ENCODE assay signal across 8 cellular contexts in genomic region chr5:76952795-76953536, GRCh38. TPM values are rescaled to one million over a fixed set of nuclear protein-coding genes. Genes with fewer than 3 reads are reported as not detected.
DNase-seq lines count a peak whose midpoint lies in the region; ATAC-seq and TF ChIP-seq lines count a peak whose summit lies in the region.
"Had no signal": no experiment of that assay in that cellular context is flagged by ENCODE, and none has a peak within 500 bp of the region (broad histone marks: within the 10 kb centered on the region; RNA-seq: fewer than 3 reads in every experiment).

CRHBP (plus strand) TSS chr5:76953045; CDS start chr5:76953135, 90 bp downstream.

- no peak within 1 kb of the TSS for H3K14ac ChIP-seq in IMR-90 (replicated peaks; ENCODE audit: low read depth, low read length)

- H3K23ac ChIP-seq in IMR-90 (ENCODE audit: low read depth, low read length), result no peak within 1 kb of the TSS

- no peak within 1 kb of the TSS for H3K56ac ChIP-seq in IMR-90 (ENCODE audit: extremely low read depth, insufficient read depth, low read length)

- H3K79me2 ChIP-seq in mammary epithelial cell (ENCODE audit: insufficient read depth, low read length), result no peaks in the 10 kb centered on the region

- no peak within 1 kb of the TSS for H2BK20ac ChIP-seq in IMR-90 (ENCODE audit: low read depth, low read length)

- no peak within 1 kb of the TSS for H4K8ac ChIP-seq in IMR-90 (ENCODE audit: low read depth in 2 of 2, low read length in 2 of 2)

- H3K27ac ChIP-seq in IMR-90 (ENCODE audit: insufficient read depth, low read length), result no peak within 1 kb of the TSS
- H3K27ac ChIP-seq in mammary epithelial cell (ENCODE audit: insufficient read depth, low read depth, low read length), result no peak within 1 kb of the TSS
- H3K27ac ChIP-seq in right lobe of liver, result peak within 1 kb of the TSS; percentile 31 to 69 (median 37)
- peak within 1 kb of the TSS; percentile 36 for H3K27ac ChIP-seq in substantia nigra (ENCODE audit: low read depth, low read length, poor library complexity, severe bottlenecking)

- BruUV-seq in IMR-90 (replicated peaks; lab: Mats Ljungman, UMichigan) (no TSS peak), mammary epithelial cell (replicated peaks; lab: Mats Ljungman, UMichigan) (no TSS peak)

- DNase-seq in IMR-90 (no peak), mammary epithelial cell (no peak), right lobe of liver (no peak), substantia nigra (lab: John Stamatoyannopoulos, UW) (peak in 1 of 49 donors; percentile 3), NCI-H1930 (lab: John Stamatoyannopoulos, UW) (no peak)
- DNase-seq in effector CD8-positive, alpha-beta T cell (lab: John Stamatoyannopoulos, UW), result no peak
- DNase-seq: effector CD4-positive, alpha-beta T cell had no signal

- no peak within 1 kb of the TSS for H2AK5ac ChIP-seq in IMR-90 (ENCODE audit: low read depth, low read length)

- H3K9me3 ChIP-seq in IMR-90 (ENCODE audit: control insufficient read depth, insufficient read depth, low read length) (no peaks in the 10 kb centered on the region), mammary epithelial cell (replicated peaks; ENCODE audit: insufficient read depth, low read length) (no peaks in the 10 kb centered on the region), right lobe of liver (no peaks in the 10 kb centered on the region)

- H3K27me3 ChIP-seq in IMR-90 (ENCODE audit: control insufficient read depth, insufficient read depth, low read length) (peaks cover 41% of the 10 kb centered on the region), mammary epithelial cell (ENCODE audit: insufficient read depth, low read length) (peaks cover 22% of the 10 kb centered on the region), right lobe of liver (peaks cover 0 to 14% of the 10 kb centered on the region in 2 donors)

- H4K5ac ChIP-seq in IMR-90 (ENCODE audit: low read depth, low read length), result no peak within 1 kb of the TSS

- in situ Hi-C loops in IMR-90 (cut with MboI; ENCODE audit: low sequenced_read_pairs) (no loop called here), mammary epithelial cell (cut with MboI; ENCODE audit: low sequenced_read_pairs in 2 of 2) (no loop called here)

- H2BK15ac ChIP-seq in IMR-90 (ENCODE audit: low read depth, low read length), result no peak within 1 kb of the TSS

- H3K4me2 ChIP-seq in IMR-90 (ENCODE audit: low read depth, low read length), result peak within 1 kb of the TSS; percentile 40; the same call in 1 of the 2 replicates
- peak within 1 kb of the TSS; percentile 7 for H3K4me2 ChIP-seq in mammary epithelial cell (ENCODE audit: insufficient read depth, low read depth, low read length)

- H3K4ac ChIP-seq in IMR-90 (ENCODE audit: low read depth, low read length), result no peak within 1 kb of the TSS

- no peak for TF ChIP-seq RAD21 in IMR-90 (IDR thresholded peaks at IDR 0.05; ENCODE audit: low read length)

- H3K4me3 ChIP-seq in IMR-90 (ENCODE audit: insufficient read depth, low read depth, low read length) (no peak within 1 kb of the TSS; the same call in 1 of the 2 replicates), mammary epithelial cell (replicated peaks in 1 of 3; ENCODE audit: insufficient read depth in 1 of 3, low read depth in 2 of 3, low read length in 3 of 3) (no peak within 1 kb of the TSS), right lobe of liver (peak within 1 kb of the TSS; percentile 35 to 51 (median 41))

- H3K18ac ChIP-seq in IMR-90 (ENCODE audit: low read depth, low read length), result no peak within 1 kb of the TSS

- CTCF ChIA-PET in IMR-90 (lab: Yijun Ruan, JAX) (no interaction called here), mammary epithelial cell (lab: Charles Lee; ENCODE audit: low non-redundant PET) (interaction anchor here (0.6 kb wide), 1 partner anchor 352 kb away, joined by 7 read pairs; no protein-coding TSS in a partner anchor)

- H3K36me3 ChIP-seq in IMR-90 (ENCODE audit: control insufficient read depth, insufficient read depth, low read length) (no peaks in the 10 kb centered on the region), mammary epithelial cell (ENCODE audit: insufficient read depth, low read length) (no peaks in the 10 kb centered on the region), right lobe of liver (no peaks in the 10 kb centered on the region)

- POLR2A ChIA-PET in IMR-90 (lab: Charles Lee; ENCODE audit: unreplicated experiment), result no interaction called here

- H4K20me1 ChIP-seq in IMR-90 (ENCODE audit: insufficient read depth, low read length) (no peaks in the 10 kb centered on the region), mammary epithelial cell (ENCODE audit: insufficient read depth, low read length) (no peaks in the 10 kb centered on the region)

- intact Hi-C loops in IMR-90 (cut with micrococcal nuclease), result no loop called here
- intact Hi-C loops in mammary epithelial cell (cut with micrococcal nuclease), result no loop called here
- intact Hi-C loops in right lobe of liver (cut with DNase I), result no loop called here

- H2BK120ac ChIP-seq in IMR-90 (ENCODE audit: low read depth, low read length), result no peak within 1 kb of the TSS

- TF ChIP-seq POLR2A in IMR-90 (IDR thresholded peaks at IDR 0.05; ENCODE audit: low read depth, low read length), result no peak
- TF ChIP-seq POLR2A in right lobe of liver (IDR thresholded peaks at IDR 0.05), result peak; percentile 12

- no peak within 1 kb of the TSS for H2AK9ac ChIP-seq in IMR-90 (replicated peaks; ENCODE audit: low read depth, low read length, poor library complexity)

- H3K9ac ChIP-seq in IMR-90 (ENCODE audit: low read depth, low read length) (no peak within 1 kb of the TSS), mammary epithelial cell (ENCODE audit: insufficient read depth, low read length) (no peak within 1 kb of the TSS)

- WGBS in IMR-90 (ENCODE audit: extremely low coverage in 2 of 2, insufficient read length in 1 of 2), 2 experiments, result 17% methylated on average over 8 of the region's 23 CpGs; no CpG with 5 or more reads in 1 of the 2 experiments
- WGBS in mammary epithelial cell (ENCODE audit: low coverage, missing lambda C conversion rate), result 46% methylated on average over 19 of the region's 23 CpGs
- 17% methylated on average over 18 of the region's 23 CpGs for WGBS in right lobe of liver (ENCODE audit: insufficient coverage, low coverage, low lambda C conversion rate, missing lambda C conversion rate)

- TF ChIP-seq CTCF in IMR-90 (conservative IDR thresholded peaks at IDR 0.05; ENCODE audit: low read depth, low read length), result no peak
- TF ChIP-seq CTCF in mammary epithelial cell (conservative IDR thresholded peaks at IDR 0.05 in 1 of 2, IDR thresholded peaks at IDR 0.05 in 1 of 2; ENCODE audit: extremely low read depth in 1 of 2, insufficient read depth in 1 of 2, low read depth in 1 of 2, low read length in 2 of 2), result no peak
- no peak for TF ChIP-seq CTCF in right lobe of liver (IDR thresholded peaks at IDR 0.05)

- H3K9me1 ChIP-seq in IMR-90 (ENCODE audit: insufficient read depth, low read length), result no peaks in the 10 kb centered on the region

- no peak within 1 kb of the TSS for H2BK5ac ChIP-seq in IMR-90 (ENCODE audit: low read depth, low read length, poor library complexity, severe bottlenecking)

- H3K4me1 ChIP-seq in IMR-90 (ENCODE audit: control insufficient read depth, insufficient read depth, low read length) (no peaks in the 10 kb centered on the region), mammary epithelial cell (ENCODE audit: insufficient read depth, low read length) (peaks cover 3% of the 10 kb centered on the region), right lobe of liver (peaks cover 0 to 13% (median 2%) of the 10 kb centered on the region in 4 donors)

- no peaks in the 10 kb centered on the region for H3K79me1 ChIP-seq in IMR-90 (ENCODE audit: low read depth in 1 of 2, low read length in 2 of 2)

- dilution Hi-C loops in IMR-90 (cut with HindIII; ENCODE audit: low sequenced_read_pairs, unreplicated experiment) (no loop called here), mammary epithelial cell (cut with HindIII; ENCODE audit: low sequenced_read_pairs) (no loop called here)

- H2AFZ ChIP-seq in IMR-90 (replicated peaks; ENCODE audit: low read length, poor library complexity) (peak within 1 kb of the TSS; percentile 18), mammary epithelial cell (ENCODE audit: low read depth, low read length) (no peak within 1 kb of the TSS)

- ATAC-seq in IMR-90 (ENCODE audit: low read depth) (peak; percentile 35; the same call in 1 of the 2 replicates), right lobe of liver (peak; percentile 60 to 68 (median 64)), HG03378 (IDR thresholded peaks at IDR 0.05; ENCODE audit: unreplicated experiment) (no peak)

- no peak within 1 kb of the TSS for H4K91ac ChIP-seq in IMR-90 (ENCODE audit: insufficient read depth, low read depth, low read length)

TF ChIP-seq in IMR-90, 13 proteins besides CTCF, POLR2A, EP300 and RAD21 (continues in another document):
- no peak for TF ChIP-seq NFE2L2 (IDR thresholded peaks at IDR 0.05; ENCODE audit: low read depth, low read length)
- TF ChIP-seq MAFK (IDR thresholded peaks at IDR 0.05; ENCODE audit: low read depth, low read length), result no peak
- no peak for TF ChIP-seq BHLHE40 (IDR thresholded peaks at IDR 0.05; ENCODE audit: low read depth, low read length)
- TF ChIP-seq MXI1 (IDR thresholded peaks at IDR 0.05; ENCODE audit: borderline replicate concordance, low read depth, low read length), result no peak
- TF ChIP-seq CHD1 (IDR thresholded peaks at IDR 0.05; ENCODE audit: low read depth, low read length), result no peak
- no peak for TF ChIP-seq SMC3 (IDR thresholded peaks at IDR 0.05; ENCODE audit: low read depth, low read length)
- TF ChIP-seq RCOR1 (IDR thresholded peaks at IDR 0.05; ENCODE audit: insufficient replicate concordance, low read length), result no peak
- no peak for TF ChIP-seq FOS (IDR thresholded peaks at IDR 0.05; ENCODE audit: low read depth, low read length)
- TF ChIP-seq USF2 (IDR thresholded peaks at IDR 0.05; ENCODE audit: low read depth, low read length), result no peak

RNA-seq across cellular contexts. Expression of gene CRHBP, which starts in this region (rescaled TPM):
- total RNA-seq in IMR-90 (2012; rRNA removed) (0.28 TPM in 1 of 2 replicates, not detected in the other), mammary epithelial cell (not detected), right lobe of liver (100 to 1,000 TPM in 2 of 6 experiments, 10 to 100 TPM in 4; 19.2 to 130 (median 40.6) TPM)
- polyA plus RNA-seq in IMR-90 (2012; rRNA removed) (0.09 and 0.27 TPM in 2 replicates), mammary epithelial cell (not detected)
- 0.13 and 0.51 TPM in 2 replicates for polyA plus RNA-seq in IMR-90 (2012; cell fraction: cytosol; rRNA removed)
- 0.49 and 0.89 TPM in 2 replicates for polyA plus RNA-seq in IMR-90 (2012; cell fraction: nucleus; rRNA removed; ENCODE audit: low replicate concordance)
- not detected for polyA minus RNA-seq in mammary epithelial cell

Comparison
In these comparisons a context has a peak if more than half of its experiments do, and no peak if none do; other contexts are left out.
1. RNA of gene CRHBP (total RNA-seq): 19.2 to 130 TPM in right lobe of liver; 0.28 TPM in IMR-90 and not detected in mammary epithelial cell; every median in the first group is over 10 times any median in the second.
2. Peak in ATAC-seq and H3K4me2 ChIP-seq in IMR-90; RNA of the gene not detected or under 1 TPM.
3. H3K27ac ChIP-seq: peak in right lobe of liver (3 of 3) and substantia nigra (single experiment); none in IMR-90 (single experiment) and mammary epithelial cell (single experiment).
4. H3K4me3 ChIP-seq: peak in right lobe of liver (3 of 3); none in IMR-90 (single experiment) and mammary epithelial cell (0 of 3).